ENCODE assay signal across 9 cellular contexts in genomic region chr3:42079701-42080323, GRCh38. TPM values are rescaled to one million over a fixed set of nuclear protein-coding genes. Genes with fewer than 3 reads are reported as not detected.
DNase-seq lines count a peak whose midpoint lies in the region; ATAC-seq and TF ChIP-seq lines count a peak whose summit lies in the region.
"Had no signal": no experiment of that assay in that cellular context is flagged by ENCODE, and none has a peak within 500 bp of the region (broad histone marks: within the 10 kb centered on the region; RNA-seq: fewer than 3 reads in every experiment).

No MANE protein-coding gene starts in this region.

- H3K36me3 ChIP-seq in mammary epithelial cell (ENCODE audit: insufficient read depth, low read length), result no peaks in the 10 kb centered on the region
- H3K36me3 ChIP-seq in vagina, result no peaks in the 10 kb centered on the region

- H3K36me3 Mint-ChIP-seq in natural killer cell (no peaks in the 10 kb centered on the region), mesothelial cell of epicardium (peaks cover 15% of the 10 kb centered on the region)
- peaks cover 5% of the 10 kb centered on the region for H3K36me3 Mint-ChIP-seq in natural killer cell treated with Interleukin-12 subunit alpha and Interleukin-12 subunit beta and Interleukin-15 and Interleukin-18, amount 100 ng/mL, for 72 hours

- TF ChIP-seq CTCF in natural killer cell (IDR thresholded peaks at IDR 0.05), result no peak
- no peak for TF ChIP-seq CTCF in mammary epithelial cell (conservative IDR thresholded peaks at IDR 0.05 in 1 of 2, IDR thresholded peaks at IDR 0.05 in 1 of 2; ENCODE audit: extremely low read depth in 1 of 2, insufficient read depth in 1 of 2, low read depth in 1 of 2, low read length in 2 of 2)
- TF ChIP-seq CTCF in mesothelial cell of epicardium (IDR thresholded peaks at IDR 0.05; ENCODE audit: unreplicated experiment), result no peak
- no peak for TF ChIP-seq CTCF in vagina (IDR thresholded peaks at IDR 0.05)

- intact Hi-C loops in natural killer cell (cut with micrococcal nuclease) (no loop called here), mammary epithelial cell (cut with micrococcal nuclease) (no loop called here), vagina (cut with DNase I) (no loop called here)

- no peak overlapping the region for H3K4me3 ChIP-seq in mammary epithelial cell (replicated peaks in 1 of 3; ENCODE audit: insufficient read depth in 1 of 3, low read depth in 2 of 3, low read length in 3 of 3)
- no peak overlapping the region for H3K4me3 ChIP-seq in vagina

- ATAC-seq in natural killer cell (no peak), HG03469 (IDR thresholded peaks at IDR 0.05; ENCODE audit: unreplicated experiment) (no peak)
- ATAC-seq in natural killer cell treated with Interleukin-12 subunit alpha and Interleukin-12 subunit beta and Interleukin-15 and Interleukin-18, amount 100 ng/mL, for 72 hours, result no peak

- BruUV-seq in mammary epithelial cell (replicated peaks; lab: Mats Ljungman, UMichigan), result no TSS peak

- H3K4me3 Mint-ChIP-seq in natural killer cell (no peak overlapping the region), mesothelial cell of epicardium (no peak overlapping the region)
- H3K4me3 Mint-ChIP-seq in natural killer cell treated with Interleukin-12 subunit alpha and Interleukin-12 subunit beta and Interleukin-15 and Interleukin-18, amount 100 ng/mL, for 72 hours, result no peak overlapping the region

- no peaks in the 10 kb centered on the region for H4K20me1 ChIP-seq in mammary epithelial cell (ENCODE audit: insufficient read depth, low read length)

- peaks cover 75% of the 10 kb centered on the region for H3K79me2 ChIP-seq in mammary epithelial cell (ENCODE audit: insufficient read depth, low read length)

- H3K4me1 Mint-ChIP-seq in natural killer cell (peaks cover 49 to 55% of the 10 kb centered on the region in 2 donors), mesothelial cell of epicardium (peaks cover 19% of the 10 kb centered on the region)
- H3K4me1 Mint-ChIP-seq in natural killer cell treated with Interleukin-12 subunit alpha and Interleukin-12 subunit beta and Interleukin-15 and Interleukin-18, amount 100 ng/mL, for 72 hours (ENCODE audit: low read depth in 2 of 2), result peaks cover 41 to 42% of the 10 kb centered on the region in 2 donors

- H3K9me3 ChIP-seq in mammary epithelial cell (replicated peaks; ENCODE audit: insufficient read depth, low read length) (no peaks in the 10 kb centered on the region), vagina (no peaks in the 10 kb centered on the region)

- H3K27me3 ChIP-seq in mammary epithelial cell (ENCODE audit: insufficient read depth, low read length) (no peaks in the 10 kb centered on the region), vagina (no peaks in the 10 kb centered on the region)

- H3K27me3 Mint-ChIP-seq in natural killer cell (ENCODE audit: low read depth in 2 of 2) (no peaks in the 10 kb centered on the region), mesothelial cell of epicardium (ENCODE audit: low read depth) (no peaks in the 10 kb centered on the region)
- H3K27me3 Mint-ChIP-seq in natural killer cell treated with Interleukin-12 subunit alpha and Interleukin-12 subunit beta and Interleukin-15 and Interleukin-18, amount 100 ng/mL, for 72 hours, result no peaks in the 10 kb centered on the region

- no peak overlapping the region for H2AFZ ChIP-seq in mammary epithelial cell (ENCODE audit: low read depth, low read length)

- DNase-seq in natural killer cell (no peak), mammary epithelial cell (peak; percentile 61), mesothelial cell of epicardium (ENCODE audit: low spot score in 2 of 2, unreplicated experiment in 2 of 2) (no peak), vagina (ENCODE audit: extremely low spot score in 2 of 2) (no peak), epidermal melanocyte (ENCODE audit: insufficient read length, low spot score) (no peak), T-helper 1 cell (no peak)
- DNase-seq in natural killer cell treated with Interleukin-12 subunit alpha and Interleukin-12 subunit beta and Interleukin-15 and Interleukin-18, amount 100 ng/mL, for 72 hours (ENCODE audit: low spot score), result no peak
- DNase-seq: NCI-H524 had no signal

- CTCF ChIA-PET in mammary epithelial cell (lab: Charles Lee; ENCODE audit: low non-redundant PET), result no interaction called here

- H3K9ac ChIP-seq in mammary epithelial cell (ENCODE audit: insufficient read depth, low read length), result no peak overlapping the region

- WGBS in mammary epithelial cell (ENCODE audit: low coverage, missing lambda C conversion rate), result 69% methylated on average over 8 of the region's 13 CpGs

- dilution Hi-C loops in mammary epithelial cell (cut with HindIII; ENCODE audit: low sequenced_read_pairs), result no loop called here

- H3K27ac Mint-ChIP-seq in natural killer cell (peak overlapping the region; percentile 83 to 88), mesothelial cell of epicardium (peak overlapping the region; percentile 64)
- H3K27ac Mint-ChIP-seq in natural killer cell treated with Interleukin-12 subunit alpha and Interleukin-12 subunit beta and Interleukin-15 and Interleukin-18, amount 100 ng/mL, for 72 hours, result no peak overlapping the region

- in situ Hi-C loops in mammary epithelial cell (cut with MboI; ENCODE audit: low sequenced_read_pairs in 2 of 2), result no loop called here

- H3K9me3 Mint-ChIP-seq in natural killer cell (no peaks in the 10 kb centered on the region), mesothelial cell of epicardium (peaks cover 11% of the 10 kb centered on the region)
- no peaks in the 10 kb centered on the region for H3K9me3 Mint-ChIP-seq in natural killer cell treated with Interleukin-12 subunit alpha and Interleukin-12 subunit beta and Interleukin-15 and Interleukin-18, amount 100 ng/mL, for 72 hours

- TF ChIP-seq POLR2A in vagina (IDR thresholded peaks at IDR 0.05), result no peak

- H3K4me1 ChIP-seq in mammary epithelial cell (ENCODE audit: insufficient read depth, low read length), result peaks cover 22% of the 10 kb centered on the region
- peaks cover 32% of the 10 kb centered on the region for H3K4me1 ChIP-seq in vagina

- H3K27ac ChIP-seq in mammary epithelial cell (ENCODE audit: insufficient read depth, low read depth, low read length), result no peak overlapping the region
- H3K27ac ChIP-seq in vagina, result peak overlapping the region; percentile 37

- peak overlapping the region; percentile 29 for H3K4me2 ChIP-seq in mammary epithelial cell (ENCODE audit: insufficient read depth, low read depth, low read length)

RNA-seq across cellular contexts. Expression of gene TRAK1, which starts 11.3 kb away (rescaled TPM):
- total RNA-seq in natural killer cell (10 to 100 TPM; 30.7 to 31.8 (median 31.8) TPM), mammary epithelial cell (10 to 100 TPM; 64.5 to 67.2 TPM), mesothelial cell of epicardium (49.0 to 50.7 TPM (median 50.3 TPM) in 3 replicates), vagina (36.8 TPM)
- total RNA-seq in natural killer cell treated with Interleukin-12 subunit alpha and Interleukin-12 subunit beta and Interleukin-15 and Interleukin-18, amount 100 ng/mL, for 72 hours, result 10 to 100 TPM; 32.3 to 48.0 TPM
- polyA plus RNA-seq in mammary epithelial cell, result 36.6 TPM
- 56.6 TPM for polyA minus RNA-seq in mammary epithelial cell

Comparison
In these comparisons a context has a peak if more than half of its experiments do, and no peak if none do; other contexts are left out.
1. H3K27ac Mint-ChIP-seq: peak in natural killer cell (2 of 2) and mesothelial cell of epicardium (single experiment); none in natural killer cell treated with Interleukin-12 subunit alpha and Interleukin-12 subunit beta and Interleukin-15 and Interleukin-18, amount 100 ng/mL, for 72 hours (0 of 2).